22 cellular contexts compared by ENCODE assay signal in the genomic region with DNA sequence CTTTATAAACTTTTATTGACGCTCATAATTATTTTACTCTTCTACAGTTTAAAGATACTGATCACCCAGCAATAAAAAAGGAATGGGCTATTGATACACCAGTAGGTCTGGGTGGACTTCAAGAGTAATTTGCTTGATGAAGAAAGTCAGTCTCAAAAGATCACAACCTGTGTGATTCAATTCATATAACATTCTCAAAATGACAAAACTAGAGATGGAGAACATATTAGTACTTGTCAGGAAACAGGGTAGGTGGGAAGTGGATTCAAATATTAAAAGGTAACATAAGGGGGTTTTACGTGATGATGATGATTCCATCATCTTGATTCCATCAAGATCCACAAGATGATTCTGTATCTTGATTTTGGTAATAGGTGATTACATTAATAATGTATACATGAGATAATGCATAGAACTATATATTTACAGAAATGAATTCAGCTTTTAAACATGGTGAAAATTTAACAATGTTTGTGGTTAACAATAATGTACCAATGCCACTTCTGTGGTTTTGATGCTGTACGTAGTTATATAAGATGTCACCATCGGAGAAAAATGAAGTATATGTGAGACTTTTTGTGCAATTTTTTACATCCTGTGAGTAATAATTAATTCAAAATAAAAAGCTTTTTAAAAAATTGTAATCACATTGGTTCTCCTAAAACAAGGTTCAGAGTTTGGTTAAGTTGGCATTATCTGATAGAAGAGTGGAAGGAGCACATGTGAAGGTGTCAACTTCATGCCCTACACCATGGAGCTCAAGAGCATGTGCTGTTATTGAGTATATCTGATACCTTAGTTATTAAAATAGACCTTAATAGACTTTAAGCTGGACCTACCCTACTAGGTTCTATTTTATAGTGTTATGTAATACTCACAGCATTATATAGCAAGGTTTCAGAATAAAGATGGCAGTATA.
"Had no signal": no experiment of that assay in that cellular context is flagged by ENCODE, and none has a peak within 500 bp of the region (broad histone marks: within the 10 kb centered on the region; RNA-seq: fewer than 3 reads in every experiment).

No MANE protein-coding gene starts in this region.

- H3K9me3 Mint-ChIP-seq: activated CD4-positive, alpha-beta memory T cell treated with anti-CD3 and anti-CD28 coated beads for 36 hours; activated naive CD8-positive, alpha-beta T cell treated with anti-CD3 and anti-CD28 coated beads for 36 hours; endodermal cell; nephron; stimulated activated naive CD8-positive, alpha-beta T cell treated with anti-CD3 and anti-CD28 coated beads, Interleukin-15, Interleukin-2, amounts not matched to agents 100 ng/mL and 50 ng/mL, for 24 hours had no signal

- H3K4me1 Mint-ChIP-seq: endodermal cell, nephron had no signal

- H3K27me3 Mint-ChIP-seq: activated CD4-positive, alpha-beta memory T cell treated with anti-CD3 and anti-CD28 coated beads for 36 hours; activated CD8-positive, alpha-beta memory T cell treated with anti-CD3 and anti-CD28 coated beads, Interleukin-2, amount 10 ng/mL, durations not matched to agents 7 days and 5 days; activated naive CD8-positive, alpha-beta T cell treated with anti-CD3 and anti-CD28 coated beads for 36 hours; stimulated activated naive CD8-positive, alpha-beta T cell treated with anti-CD3 and anti-CD28 coated beads, Interleukin-15, Interleukin-2, amounts not matched to agents 100 ng/mL and 50 ng/mL, for 24 hours had no signal

- H3K27ac Mint-ChIP-seq: activated CD4-positive, alpha-beta memory T cell treated with anti-CD3 and anti-CD28 coated beads for 36 hours; activated CD8-positive, alpha-beta memory T cell treated with anti-CD3 and anti-CD28 coated beads, Interleukin-2, amount 10 ng/mL, durations not matched to agents 7 days and 5 days; activated naive CD8-positive, alpha-beta T cell treated with anti-CD3 and anti-CD28 coated beads for 36 hours; endodermal cell; stimulated activated naive CD8-positive, alpha-beta T cell treated with anti-CD3 and anti-CD28 coated beads, Interleukin-15, Interleukin-2, amounts not matched to agents 100 ng/mL and 50 ng/mL, for 24 hours had no signal

- H3K4me3 Mint-ChIP-seq: activated CD4-positive, alpha-beta memory T cell treated with anti-CD3 and anti-CD28 coated beads for 36 hours; activated CD8-positive, alpha-beta memory T cell treated with anti-CD3 and anti-CD28 coated beads, Interleukin-2, amount 10 ng/mL, durations not matched to agents 7 days and 5 days; activated naive CD8-positive, alpha-beta T cell treated with anti-CD3 and anti-CD28 coated beads for 36 hours; endodermal cell; nephron; stimulated activated naive CD8-positive, alpha-beta T cell treated with anti-CD3 and anti-CD28 coated beads, Interleukin-15, Interleukin-2, amounts not matched to agents 100 ng/mL and 50 ng/mL, for 24 hours had no signal

- H3K27ac ChIP-seq: coronary artery, esophagus squamous epithelium, gastrocnemius medialis, parathyroid adenoma, tibial artery had no signal

- H3K27me3 ChIP-seq: esophagus squamous epithelium, gastrocnemius medialis, tibial artery had no signal

- DNase-seq: activated CD4-positive, alpha-beta memory T cell treated with anti-CD3 and anti-CD28 coated beads for 36 hours; activated CD4-positive, alpha-beta T cell treated with anti-CD3 and anti-CD28 coated beads for 48 hours; activated CD8-positive, alpha-beta memory T cell treated with anti-CD3 and anti-CD28 coated beads, Interleukin-2, amount 10 ng/mL, durations not matched to agents 7 days and 5 days; activated naive CD4-positive, alpha-beta T cell treated with Interleukin-2 at 50 U/mL for 16 hours; activated naive CD8-positive, alpha-beta T cell treated with anti-CD3 and anti-CD28 coated beads for 36 hours; activated T-cell treated with anti-CD3 and anti-CD28 coated beads for 4 hours; endodermal cell; esophagus squamous epithelium; gastrocnemius medialis; hippocampal formation; left ventricle myocardium superior; mammary epithelial cell; midbrain; right cardiac atrium; stimulated activated CD4-positive, alpha-beta T cell treated with anti-CD3 and anti-CD28 coated beads, Interleukin-12 subunit alpha, Interleukin-12 subunit beta, amount 100 ng/mL, for 4 hours; stimulated activated CD4-positive, alpha-beta T cell treated with anti-CD3 and anti-CD28 coated beads, Interleukin-4, amount 100 ng/mL, for 4 hours; substantia nigra; tibial artery had no signal

- H3K9me3 ChIP-seq: esophagus squamous epithelium, gastrocnemius medialis, tibial artery had no signal

- H3K4me1 ChIP-seq: esophagus squamous epithelium, gastrocnemius medialis, parathyroid adenoma, tibial artery had no signal

- ATAC-seq: activated CD8-positive, alpha-beta memory T cell treated with anti-CD3 and anti-CD28 coated beads, Interleukin-2, amount 10 ng/mL, durations not matched to agents 7 days and 5 days; gastrocnemius medialis; left ventricle myocardium superior; right cardiac atrium had no signal

- H3K4me3 ChIP-seq: coronary artery, esophagus squamous epithelium, gastrocnemius medialis, tibial artery had no signal
